ENCODE assay signal across 11 cellular contexts in the genomic region with DNA sequence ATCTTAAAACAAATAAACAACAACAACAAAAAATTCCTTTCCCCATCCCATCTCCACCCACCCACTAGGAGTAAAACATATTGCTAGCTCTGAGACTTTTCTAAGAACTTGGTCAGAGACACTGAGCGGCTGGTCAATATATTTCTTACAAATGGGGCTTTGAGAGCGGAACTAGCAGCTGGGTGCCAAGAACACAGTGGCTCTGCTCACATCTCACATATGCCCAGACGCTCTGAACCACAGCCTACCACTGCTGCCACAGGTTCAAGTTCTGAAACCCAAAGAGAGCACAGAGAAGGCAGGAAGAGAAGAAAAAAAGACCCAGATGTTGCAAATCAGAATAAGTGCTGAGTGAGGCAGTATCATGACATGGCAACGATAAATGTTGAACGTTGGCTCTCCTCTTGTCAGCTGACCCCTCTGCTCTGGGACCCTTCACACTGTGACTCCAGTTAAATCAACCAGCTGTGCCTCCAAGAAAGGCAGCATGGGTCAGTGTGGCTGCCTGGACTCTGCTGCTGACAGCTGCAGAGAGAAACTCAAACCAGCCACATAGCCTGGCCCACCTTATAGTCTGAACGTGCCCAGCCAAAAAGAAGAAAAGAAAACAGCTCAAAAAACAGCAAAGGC. TPM values are rescaled to one million over a fixed set of nuclear protein-coding genes. Genes with fewer than 3 reads are reported as not detected.
DNase-seq lines count a peak whose midpoint lies in the region; ATAC-seq and TF ChIP-seq lines count a peak whose summit lies in the region.
"Had no signal": no experiment of that assay in that cellular context is flagged by ENCODE, and none has a peak within 500 bp of the region (broad histone marks: within the 10 kb centered on the region; RNA-seq: fewer than 3 reads in every experiment).

No MANE protein-coding gene starts in this region.

- peak overlapping the region; percentile 58 for H3K27ac ChIP-seq in CD8-positive, alpha-beta T cell (ENCODE audit: low read depth, low read length)
- H3K27ac ChIP-seq in PC-9, result no peak overlapping the region
- H3K27ac ChIP-seq in dorsolateral prefrontal cortex, result peak overlapping the region in 15 of 59 donors; percentile 7 to 72 (median 40)
- no peak overlapping the region for H3K27ac ChIP-seq in osteoblast (ENCODE audit: low read depth, low read length)

- DNase-seq in CD8-positive, alpha-beta T cell, result peak in 4 of 7 experiments; percentile 16 to 66 (median 38)
- DNase-seq in PC-9 (no peak), dorsolateral prefrontal cortex (no peak), osteoblast (ENCODE audit: insufficient read length, low spot score, missing footprints) (peak; percentile 50), epidermal melanocyte (ENCODE audit: insufficient read length, low spot score) (no peak), erythroblast (lab: John Stamatoyannopoulos, UW) (no peak)
- DNase-seq: NCI-H1048 had no signal

- no peaks in the 10 kb centered on the region for H3K9me3 Mint-ChIP-seq in CD8-positive, alpha-beta T cell
- H3K9me3 Mint-ChIP-seq: WTC11 had no signal

- H2AFZ ChIP-seq in PC-9, result no peak overlapping the region
- H2AFZ ChIP-seq in osteoblast (ENCODE audit: low read length), result peak overlapping the region; percentile 97

- H3K79me2 ChIP-seq in PC-9 (ENCODE audit: low read depth), result peaks cover 51% of the 10 kb centered on the region
- no peaks in the 10 kb centered on the region for H3K79me2 ChIP-seq in osteoblast (ENCODE audit: insufficient read depth, low read length)

- H4K20me1 ChIP-seq in PC-9 (ENCODE audit: insufficient read depth) (no peaks in the 10 kb centered on the region), osteoblast (ENCODE audit: insufficient read depth, low read length) (no peaks in the 10 kb centered on the region)

- no peaks in the 10 kb centered on the region for H3K36me3 ChIP-seq in CD8-positive, alpha-beta T cell (ENCODE audit: insufficient read depth, low read length)
- H3K36me3 ChIP-seq in PC-9 (ENCODE audit: low read depth) (no peaks in the 10 kb centered on the region), osteoblast (ENCODE audit: insufficient read depth, low read length) (no peaks in the 10 kb centered on the region)
- H3K36me3 ChIP-seq: HAP-1 had no signal

- POLR2A ChIA-PET in CD8-positive, alpha-beta T cell (lab: Charles Lee), result interaction anchor here (0.6 to 6.2 kb wide), 8 partner anchors 13 to 290 kb away, joined by 3 to 89 read pairs (median 4); a partner anchor contains a TSS
- POLR2A ChIA-PET in PC-9 (lab: Charles Lee; ENCODE audit: unreplicated experiment), result interaction anchor here (0.6 kb wide), 1 partner anchor 62 kb away, joined by 6 read pairs; no protein-coding TSS in a partner anchor

- H3K27me3 ChIP-seq in CD8-positive, alpha-beta T cell (ENCODE audit: insufficient read depth, low read length), result no peaks in the 10 kb centered on the region
- H3K27me3 ChIP-seq in PC-9 (ENCODE audit: insufficient read depth, low read depth) (no peaks in the 10 kb centered on the region), dorsolateral prefrontal cortex (no peaks in the 10 kb centered on the region), osteoblast (ENCODE audit: insufficient read depth, low read length) (no peaks in the 10 kb centered on the region)

- no peak for ATAC-seq in CD8-positive, alpha-beta T cell
- no peak for ATAC-seq in GM18909 (IDR thresholded peaks at IDR 0.05; ENCODE audit: poor library complexity, unreplicated experiment)
- no peak for ATAC-seq in HG03159 (IDR thresholded peaks at IDR 0.05; ENCODE audit: unreplicated experiment)

- no peaks in the 10 kb centered on the region for H3K27me3 Mint-ChIP-seq in CD8-positive, alpha-beta T cell (ENCODE audit: low read depth)

- intact Hi-C loops in CD8-positive, alpha-beta T cell (cut with DNase I, micrococcal nuclease), result loop anchor here (1.0 to 10.0 kb wide), 7 partner anchors 28 to 528 kb away; a partner anchor contains a TSS
- intact Hi-C loops in PC-9 (cut with micrococcal nuclease; ENCODE audit: unreplicated experiment) (no loop called here), dorsolateral prefrontal cortex (cut with DNase I) (no loop called here)

- H3K4me3 Mint-ChIP-seq in CD8-positive, alpha-beta T cell, result peak overlapping the region; percentile 81
- H3K4me3 Mint-ChIP-seq: WTC11 had no signal

- no peaks in the 10 kb centered on the region for H3K36me3 Mint-ChIP-seq in CD8-positive, alpha-beta T cell
- H3K36me3 Mint-ChIP-seq: WTC11 had no signal

- peak overlapping the region; percentile 56 for H3K4me3 ChIP-seq in CD8-positive, alpha-beta T cell (ENCODE audit: low read depth, low read length)
- H3K4me3 ChIP-seq in PC-9, result no peak overlapping the region
- H3K4me3 ChIP-seq in dorsolateral prefrontal cortex, result peak overlapping the region in 32 of 59 donors; percentile 5 to 59 (median 42)
- peak overlapping the region; percentile 72 for H3K4me3 ChIP-seq in osteoblast (ENCODE audit: insufficient read depth, low read length)
- H3K4me3 ChIP-seq: HAP-1 had no signal

- peak overlapping the region; percentile 93 for H3K27ac Mint-ChIP-seq in CD8-positive, alpha-beta T cell
- H3K27ac Mint-ChIP-seq: WTC11 had no signal

- H3K4me1 ChIP-seq in CD8-positive, alpha-beta T cell (ENCODE audit: insufficient read depth, low read length), result peaks cover 34% of the 10 kb centered on the region
- H3K4me1 ChIP-seq in PC-9 (replicated peaks; ENCODE audit: insufficient read depth) (peaks cover 35% of the 10 kb centered on the region), osteoblast (ENCODE audit: insufficient read depth, low read length) (peaks cover 22% of the 10 kb centered on the region)
- H3K4me1 ChIP-seq: HAP-1 had no signal

- no peak for TF ChIP-seq CTCF in CD8-positive, alpha-beta T cell (IDR thresholded peaks at IDR 0.05)
- TF ChIP-seq CTCF in PC-9 (conservative IDR thresholded peaks at IDR 0.05), result no peak
- no peak for TF ChIP-seq CTCF in dorsolateral prefrontal cortex (IDR thresholded peaks at IDR 0.05 in 54 of 56, conservative IDR thresholded peaks at IDR 0.05 in 2 of 56; ENCODE audit: low read depth in 1 of 56, partially characterized antibody in 56 of 56)
- TF ChIP-seq CTCF in osteoblast (IDR thresholded peaks at IDR 0.05; ENCODE audit: extremely low read depth, low read depth, low read length), result no peak

- no peaks in the 10 kb centered on the region for H3K9me2 ChIP-seq in PC-9 (ENCODE audit: insufficient read depth)

- TF ChIP-seq POLR2A in erythroblast (IDR thresholded peaks at IDR 0.05; ENCODE audit: low read length), result no peak

- H3K4me1 Mint-ChIP-seq in CD8-positive, alpha-beta T cell (ENCODE audit: low read depth), result peaks cover 53% of the 10 kb centered on the region

- H3K4me2 ChIP-seq in PC-9 (peak overlapping the region; percentile 55), osteoblast (ENCODE audit: insufficient read depth, low read length) (peak overlapping the region; percentile 96)

- no peaks in the 10 kb centered on the region for H3K9me3 ChIP-seq in CD8-positive, alpha-beta T cell (ENCODE audit: low read length)
- H3K9me3 ChIP-seq in PC-9 (ENCODE audit: insufficient read depth, low read depth) (no peaks in the 10 kb centered on the region), osteoblast (ENCODE audit: low read depth, low read length) (no peaks in the 10 kb centered on the region)
- H3K9me3 ChIP-seq: HAP-1 had no signal

- peaks cover 5% of the 10 kb centered on the region; the same call in 1 of the 2 replicates for H3F3A ChIP-seq in PC-9 (ENCODE audit: insufficient read depth, low read depth)

- CTCF ChIA-PET in CD8-positive, alpha-beta T cell (lab: Charles Lee), result interaction anchor here (0.6 to 5.1 kb wide), 25 partner anchors 10 to 376 kb away, joined by 3 to 61 read pairs (median 4); a partner anchor contains a TSS
- CTCF ChIA-PET in PC-9 (lab: Charles Lee), result interaction anchor here (0.7 kb wide), 1 partner anchor 474 kb away, joined by 3 read pairs; no protein-coding TSS in a partner anchor

- no TSS peak for BruUV-seq in PC-9 (replicated peaks; lab: Mats Ljungman, UMichigan)

RNA-seq across cellular contexts. Expression of a gene that starts 26.4 kb away (rescaled TPM):
- total RNA-seq in CD8-positive, alpha-beta T cell, result 1 to 10 TPM; 5.0 TPM
- total RNA-seq in PC-9 (2021) (8.1 and 11.0 TPM in 2 replicates), dorsolateral prefrontal cortex (10 to 100 TPM; 10.1 to 43.8 (median 25.6) TPM), osteoblast (1.8 TPM in 2 replicates)

Comparison
In these comparisons a context has a peak if more than half of its experiments do, and no peak if none do; other contexts are left out.
1. DNase-seq: peak in CD8-positive, alpha-beta T cell (4 of 7) and osteoblast (single experiment); none in PC-9 (0 of 2), dorsolateral prefrontal cortex (0 of 10), epidermal melanocyte (single experiment) and erythroblast (0 of 2).
2. intact Hi-C loops: an anchor here in CD8-positive, alpha-beta T cell (1.0 to 10.0 kb wide); none called in PC-9 and dorsolateral prefrontal cortex.